In the genomic region with DNA sequence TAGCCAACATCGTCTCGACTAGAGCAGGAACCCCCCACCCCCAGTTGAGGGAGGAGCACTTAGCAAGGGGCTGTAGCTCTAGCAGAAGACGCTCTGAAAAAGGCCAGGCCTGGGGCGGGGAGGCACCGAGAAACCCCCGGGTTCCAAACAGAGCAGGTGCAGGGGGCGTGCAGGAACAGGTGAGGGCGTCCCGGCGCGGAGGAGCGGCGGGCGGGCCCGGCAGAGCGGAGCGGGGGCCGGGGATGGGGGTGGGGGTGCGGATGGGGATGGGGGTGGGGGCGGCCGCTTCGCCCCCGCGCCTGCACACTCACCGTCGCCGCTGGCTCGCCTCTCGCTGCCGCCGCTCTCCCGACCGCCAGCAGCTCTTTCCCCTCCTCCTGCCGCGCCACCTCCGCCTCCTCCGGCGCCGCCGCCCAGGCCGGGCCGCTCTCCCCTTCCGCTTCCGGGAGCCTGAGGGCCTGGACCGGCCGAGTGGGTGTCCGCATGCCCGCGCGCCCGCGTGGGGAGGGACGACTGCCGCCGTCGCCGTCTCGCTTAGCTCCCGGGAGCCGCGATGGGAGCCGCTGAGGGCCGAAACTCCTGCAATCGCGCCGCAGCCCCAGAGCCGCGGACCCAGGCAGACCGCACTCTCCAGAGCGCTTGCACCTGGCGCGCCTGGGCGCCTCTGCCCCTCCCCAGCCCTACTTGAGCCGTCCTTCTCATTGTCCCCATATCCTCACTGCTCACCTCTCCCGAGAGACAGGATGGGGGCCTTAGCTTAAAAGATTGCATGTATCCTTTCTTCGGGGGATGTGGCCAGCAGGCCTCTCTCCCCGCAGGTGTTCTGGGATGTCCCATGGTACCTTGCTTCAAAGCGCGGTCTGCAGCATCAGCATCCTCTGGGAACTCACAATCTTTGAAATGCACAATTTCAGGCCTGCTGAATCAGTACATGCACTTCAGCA, we compare ENCODE assay signal across 8 cellular contexts. TPM values are rescaled to one million over a fixed set of nuclear protein-coding genes. Genes with fewer than 3 reads are reported as not detected.
A peak's percentile ranks its signal among the peaks of the same experiment; 100 is the strongest.
DNase-seq lines count a peak whose midpoint lies in the region; ATAC-seq and TF ChIP-seq lines count a peak whose summit lies in the region.

A gene with protein sequence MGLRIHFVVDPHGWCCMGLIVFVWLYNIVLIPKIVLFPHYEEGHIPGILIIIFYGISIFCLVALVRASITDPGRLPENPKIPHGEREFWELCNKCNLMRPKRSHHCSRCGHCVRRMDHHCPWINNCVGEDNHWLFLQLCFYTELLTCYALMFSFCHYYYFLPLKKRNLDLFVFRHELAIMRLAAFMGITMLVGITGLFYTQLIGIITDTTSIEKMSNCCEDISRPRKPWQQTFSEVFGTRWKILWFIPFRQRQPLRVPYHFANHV (minus strand): TSS at position 515 of the 944 bp plus-strand sequence. CDS start 19,092 bp downstream, outside the sequence.

- H3K4me3 Mint-ChIP-seq in endodermal cell = peak within 1 kb of the TSS; percentile 86

- peak within 1 kb of the TSS; percentile 76 for H3K4me3 ChIP-seq in endodermal cell (ENCODE audit: low read length)
- H3K4me3 ChIP-seq in mesodermal cell (ENCODE audit: extremely low read depth, insufficient read depth, low read length, poor library complexity, severe bottlenecking) = peak within 1 kb of the TSS; percentile 63

- H3K27ac Mint-ChIP-seq in endodermal cell = peak within 1 kb of the TSS; percentile 96

- peaks cover 31% of the 10 kb centered on the region for H3K36me3 Mint-ChIP-seq in endodermal cell (ENCODE audit: low read depth)

- 1 to 4% methylated on average over 19 to 67 of the region's 79 CpGs for WGBS in endodermal cell (ENCODE audit: insufficient coverage in 1 of 2, insufficient read length in 1 of 2), 2 experiments
- 2 to 8% methylated on average over 16 to 43 of the region's 79 CpGs for WGBS in mesodermal cell (ENCODE audit: insufficient coverage in 2 of 2), 2 experiments

- H3K9ac ChIP-seq in endodermal cell (ENCODE audit: extremely low read depth, low read length, poor library complexity, severe bottlenecking) = peak within 1 kb of the TSS; percentile 42

- peaks cover 65% of the 10 kb centered on the region for H3K36me3 ChIP-seq in endodermal cell (ENCODE audit: control insufficient read depth, insufficient read depth, low read length)
- H3K36me3 ChIP-seq in mesodermal cell (ENCODE audit: control insufficient read depth, insufficient read depth, low read length) = peaks cover 17% of the 10 kb centered on the region

- no peaks in the 10 kb centered on the region for H3K9me3 ChIP-seq in endodermal cell (ENCODE audit: control insufficient read depth, low read length)
- H3K9me3 ChIP-seq in mesodermal cell (ENCODE audit: control insufficient read depth, low read length) = no peaks in the 10 kb centered on the region

- H3K9me3 Mint-ChIP-seq in endodermal cell = no peaks in the 10 kb centered on the region

- TF ChIP-seq CTCF in AG09319 (IDR thresholded peaks at IDR 0.05; ENCODE audit: low read depth, low read length) (no peak), endodermal cell (conservative IDR thresholded peaks at IDR 0.05) (no peak)

- peak within 1 kb of the TSS; percentile 13 for H3K27ac ChIP-seq in endodermal cell (ENCODE audit: low read depth, low read length)
- H3K27ac ChIP-seq in mesodermal cell (ENCODE audit: low read depth, low read length, severe bottlenecking) = no peak within 1 kb of the TSS

- H3K4me1 ChIP-seq in endodermal cell (ENCODE audit: control insufficient read depth, insufficient read depth, low read length) = peaks cover 2% of the 10 kb centered on the region
- H3K4me1 ChIP-seq in mesodermal cell (ENCODE audit: control insufficient read depth, insufficient read depth, low read length, poor library complexity, severe bottlenecking) = no peaks in the 10 kb centered on the region

- H3K27me3 Mint-ChIP-seq in endodermal cell (ENCODE audit: insufficient read depth) = no peaks in the 10 kb centered on the region

- DNase-seq in AG09319 (ENCODE audit: extremely low read depth, low read depth) (peak; percentile 7), NCI-H526 (lab: John Stamatoyannopoulos, UW) (peak; percentile 69 to 90), endodermal cell (peak; percentile 87)
- peak; percentile 86 for DNase-seq in activated CD8-positive, alpha-beta memory T cell treated with anti-CD3 and anti-CD28 coated beads for 24 hours
- DNase-seq in stimulated activated CD8-positive, alpha-beta memory T cell treated with anti-CD3 and anti-CD28 coated beads, Interleukin-15, amount 100 ng/mL, for 4 hours (ENCODE audit: low read depth in 2 of 2) = peak; percentile 32 to 42

- ATAC-seq in GM18867 (IDR thresholded peaks at IDR 0.05; ENCODE audit: unreplicated experiment) (peak; percentile 93), HG03095 (IDR thresholded peaks at IDR 0.05; ENCODE audit: unreplicated experiment) (peak; percentile 73)

- H3K4me1 Mint-ChIP-seq in endodermal cell = peaks cover 29% of the 10 kb centered on the region

- no peaks in the 10 kb centered on the region for H3K27me3 ChIP-seq in endodermal cell (ENCODE audit: control insufficient read depth, insufficient read depth, low read length, poor library complexity, severe bottlenecking)

RNA-seq across cellular contexts. Expression of the gene that starts here (rescaled TPM):
- total RNA-seq in endodermal cell = 10 to 100 TPM; 17.1 to 18.6 TPM
- polyA plus RNA-seq in endodermal cell (2013, experiment 1 of 2) = 10.9 TPM
- 10.8 TPM for polyA plus RNA-seq in endodermal cell (2013, experiment 2 of 2)
- 7.3 TPM for polyA plus RNA-seq in mesodermal cell (2013, experiment 1 of 2)
- polyA plus RNA-seq in mesodermal cell (2013, experiment 2 of 2) = 6.6 TPM

Comparison
In these comparisons a context has a peak if more than half of its experiments do, and no peak if none do; other contexts are left out.
1. DNase-seq: peak in every context shown above with its lines; median percentile 87 in endodermal cell; 86 in activated CD8-positive, alpha-beta memory T cell treated with anti-CD3 and anti-CD28 coated beads for 24 hours; 80 in NCI-H526; 37 in stimulated activated CD8-positive, alpha-beta memory T cell treated with anti-CD3 and anti-CD28 coated beads, Interleukin-15, amount 100 ng/mL, for 4 hours; 7 in AG09319.